Comparison of ENCODE assay signal across 9 cellular contexts in genomic region chrX:54248309-54248708, GRCh38.
DNase-seq lines count a peak whose midpoint lies in the region; ATAC-seq and TF ChIP-seq lines count a peak whose summit lies in the region.
"Had no signal": no experiment of that assay in that cellular context is flagged by ENCODE, and none has a peak within 500 bp of the region (broad histone marks: within the 10 kb centered on the region; RNA-seq: fewer than 3 reads in every experiment).

No MANE protein-coding gene starts in this region.

- H2BK12ac ChIP-seq in mesenchymal stem cell (ENCODE audit: low read length in 2 of 2) = no peak overlapping the region

- no peaks in the 10 kb centered on the region for H3K79me1 ChIP-seq in mesenchymal stem cell (replicated peaks; ENCODE audit: low read length, poor library complexity, severe bottlenecking)

- no peak overlapping the region for H2BK120ac ChIP-seq in mesenchymal stem cell (ENCODE audit: low read depth, low read length)

- H3K4me1 Mint-ChIP-seq in CD14-positive monocyte = no peaks in the 10 kb centered on the region
- H3K4me1 Mint-ChIP-seq: naive thymus-derived CD8-positive, alpha-beta T cell had no signal

- in situ Hi-C loops in G401 (cut with HindIII; ENCODE audit: low sequenced_read_pairs) = no loop called here

- H3K9me3 Mint-ChIP-seq in CD14-positive monocyte = no peaks in the 10 kb centered on the region
- H3K9me3 Mint-ChIP-seq: naive thymus-derived CD8-positive, alpha-beta T cell had no signal

- intact Hi-C loops in sciatic nerve (cut with DNase I) = no loop called here
- intact Hi-C loops in CD14-positive monocyte (cut with micrococcal nuclease) = no loop called here

- no peak overlapping the region for H3K4me2 ChIP-seq in mesenchymal stem cell (ENCODE audit: low read length, poor library complexity, severe bottlenecking)

- no peaks in the 10 kb centered on the region for H3K36me3 ChIP-seq in mesenchymal stem cell (ENCODE audit: control insufficient read depth in 1 of 2, insufficient read depth in 2 of 2, low read depth in 1 of 2, low read length in 2 of 2)

- no peak overlapping the region for H3K4me3 Mint-ChIP-seq in CD14-positive monocyte
- H3K4me3 Mint-ChIP-seq: naive thymus-derived CD8-positive, alpha-beta T cell had no signal

- peaks cover 0 to 11% (median 3%) of the 10 kb centered on the region in 3 donors for H3K27me3 Mint-ChIP-seq in CD14-positive monocyte (ENCODE audit: low read depth in 3 of 3)
- H3K27me3 Mint-ChIP-seq: naive thymus-derived CD8-positive, alpha-beta T cell had no signal

- ATAC-seq in sciatic nerve = no peak
- ATAC-seq: naive thymus-derived CD8-positive, alpha-beta T cell had no signal

- H3K4me3 ChIP-seq in mesenchymal stem cell (ENCODE audit: insufficient read depth in 1 of 2, low read depth in 1 of 2, low read length in 2 of 2) = no peak overlapping the region

- no peak overlapping the region for H4K8ac ChIP-seq in mesenchymal stem cell (ENCODE audit: low read length)

- H3K27ac ChIP-seq in mesenchymal stem cell (ENCODE audit: low read length, poor library complexity, severe bottlenecking) = no peak overlapping the region

- no peak overlapping the region for H2BK5ac ChIP-seq in mesenchymal stem cell (ENCODE audit: low read depth, low read length, poor library complexity, severe bottlenecking)

- no peak overlapping the region for H3K14ac ChIP-seq in mesenchymal stem cell (ENCODE audit: low read length in 2 of 2)

- DNase-seq in G401 (ENCODE audit: low spot score) (peak; percentile 13), LoVo (ENCODE audit: low spot score) (peak; percentile 10), astrocyte of the hippocampus (ENCODE audit: low read depth, low spot score) (peak; percentile 14), mesenchymal stem cell (peak; percentile 9), sciatic nerve (ENCODE audit: low spot score) (no peak), foreskin melanocyte (no peak), medulla oblongata (ENCODE audit: extremely low spot score) (no peak), CD14-positive monocyte (ENCODE audit: low spot score) (no peak)

- H4K91ac ChIP-seq in mesenchymal stem cell (ENCODE audit: low read length) = no peak overlapping the region

- H2AFZ ChIP-seq in mesenchymal stem cell (ENCODE audit: low read depth, low read length) = no peak overlapping the region

- H3K9me3 ChIP-seq in mesenchymal stem cell (ENCODE audit: control insufficient read depth, low read length) = no peaks in the 10 kb centered on the region

- H3K18ac ChIP-seq in mesenchymal stem cell (ENCODE audit: low read depth in 1 of 2, low read length in 2 of 2) = no peak overlapping the region

- 69% methylated on average over 1 of the region's 1 CpG for WGBS in mesenchymal stem cell

- no peak overlapping the region for H2AK5ac ChIP-seq in mesenchymal stem cell (ENCODE audit: low read length, severe bottlenecking)

- H3K9ac ChIP-seq in mesenchymal stem cell (ENCODE audit: low read length) = no peak overlapping the region

- H2BK15ac ChIP-seq in mesenchymal stem cell (ENCODE audit: low read depth, poor library complexity, severe bottlenecking) = no peak overlapping the region

- no peak overlapping the region for H3K4ac ChIP-seq in mesenchymal stem cell (ENCODE audit: low read depth in 1 of 2, low read length in 2 of 2)

- H3K4me1 ChIP-seq in mesenchymal stem cell (ENCODE audit: control insufficient read depth, insufficient read depth, low read depth, low read length) = no peaks in the 10 kb centered on the region

- no peak overlapping the region for H3K23ac ChIP-seq in mesenchymal stem cell (ENCODE audit: low read length in 2 of 2)

- peaks cover 0 to 4% of the 10 kb centered on the region in 2 experiments for H3K27me3 ChIP-seq in mesenchymal stem cell (ENCODE audit: control insufficient read depth in 1 of 2, insufficient read depth in 1 of 2, low read length in 2 of 2)

- H3K36me3 Mint-ChIP-seq in CD14-positive monocyte = no peaks in the 10 kb centered on the region
- H3K36me3 Mint-ChIP-seq: naive thymus-derived CD8-positive, alpha-beta T cell had no signal

- H3K27ac Mint-ChIP-seq in CD14-positive monocyte = no peak overlapping the region
- H3K27ac Mint-ChIP-seq: naive thymus-derived CD8-positive, alpha-beta T cell had no signal

- TF ChIP-seq CTCF in CD14-positive monocyte (IDR thresholded peaks at IDR 0.05) = no peak

Comparison
In these comparisons a context has a peak if more than half of its experiments do, and no peak if none do; other contexts are left out.
1. DNase-seq: peak in G401 (single experiment), LoVo (single experiment), astrocyte of the hippocampus (single experiment) and mesenchymal stem cell (single experiment); none in sciatic nerve (single experiment), foreskin melanocyte (single experiment), medulla oblongata (single experiment) and CD14-positive monocyte (single experiment).